Comparison of ENCODE assay signal across 26 cellular contexts in the genomic region with DNA sequence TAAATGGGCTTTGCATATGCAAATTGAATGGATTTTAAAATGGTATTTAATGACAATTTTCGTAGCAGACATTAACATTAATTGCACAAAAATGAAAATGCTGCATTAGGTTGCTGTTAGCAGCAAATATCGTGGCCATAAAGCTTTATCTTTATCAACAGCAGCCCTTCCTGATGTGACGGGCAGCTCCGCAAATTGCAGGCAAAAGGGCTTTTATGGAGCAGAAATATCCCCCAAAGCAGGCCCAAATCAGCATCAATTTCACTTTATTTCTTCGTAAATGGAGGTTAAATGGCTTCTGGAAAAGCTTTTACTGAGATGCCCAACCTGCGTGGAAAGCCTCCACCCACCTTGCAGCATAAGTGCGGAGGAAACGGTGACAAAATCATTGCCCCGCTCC.
"Had no signal": no experiment of that assay in that cellular context is flagged by ENCODE, and none has a peak within 500 bp of the region (broad histone marks: within the 10 kb centered on the region; RNA-seq: fewer than 3 reads in every experiment).

No MANE protein-coding gene starts in this region.

- FAIRE-seq: colon, endometrium, islet of Langerhans, keratinocyte had no signal

- ATAC-seq: esophagus mucosa, gastrocnemius medialis, heart right ventricle, left cardiac atrium, left lung, left ventricle myocardium superior, lower lobe of right lung had no signal

- DNase-seq: dermis blood vessel endothelial cell; dorsolateral prefrontal cortex; effector CD4-positive, alpha-beta T cell; effector memory CD4-positive, alpha-beta T cell; erythroblast; esophagus squamous epithelium; foreskin fibroblast; foreskin melanocyte; gastrocnemius medialis; glutamatergic neuron; head of caudate nucleus; heart right ventricle; hippocampal formation; left cardiac atrium; left lung; left ventricle myocardium superior; lower lobe of right lung; mesenchymal stem cell; midbrain had no signal

- H3K4me3 ChIP-seq: coronary artery, dorsolateral prefrontal cortex, esophagus squamous epithelium, gastrocnemius medialis, heart right ventricle, left lung, lower lobe of right lung had no signal

- H3K4me1 ChIP-seq: gastrocnemius medialis, lower lobe of right lung had no signal

- H3K27ac ChIP-seq: coronary artery, dorsolateral prefrontal cortex, epithelial cell of prostate, esophagus squamous epithelium, gastrocnemius medialis, heart right ventricle, left lung, lower lobe of right lung had no signal

- H3K36me3 ChIP-seq: esophagus squamous epithelium, gastrocnemius medialis, heart right ventricle, left lung, lower lobe of right lung had no signal
